In the genomic region with DNA sequence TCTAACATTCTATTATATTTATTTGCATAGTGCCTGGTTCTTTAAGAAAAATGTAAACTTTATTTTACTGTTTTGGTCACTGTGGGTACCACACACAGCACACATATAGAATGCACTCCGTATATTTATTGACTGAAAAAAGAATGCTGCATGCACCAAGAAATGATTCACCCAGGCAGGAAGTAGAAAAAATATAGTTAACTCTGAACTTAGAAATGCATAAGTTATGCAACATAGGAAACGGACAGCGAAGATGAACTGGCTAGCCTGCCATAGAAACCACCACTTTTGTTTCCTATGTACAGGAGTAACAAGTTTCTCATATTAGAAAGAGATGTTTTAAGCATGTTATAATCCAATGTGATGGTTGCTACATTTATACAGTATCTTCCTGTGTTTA, we compare ENCODE assay signal across 15 cellular contexts.
"Had no signal": no experiment of that assay in that cellular context is flagged by ENCODE, and none has a peak within 500 bp of the region (broad histone marks: within the 10 kb centered on the region; RNA-seq: fewer than 3 reads in every experiment).

No MANE protein-coding gene starts in this region.

- H3K27me3 Mint-ChIP-seq: activated CD8-positive, alpha-beta memory T cell treated with anti-CD3 and anti-CD28 coated beads, Interleukin-2, amount 10 ng/mL, durations not matched to agents 7 days and 5 days; activated T-cell treated with anti-CD3 and anti-CD28 coated beads, Interleukin-2, amount 50 U/mL, for 24 hours; progenitor cell of endocrine pancreas had no signal

- H3K27ac Mint-ChIP-seq: activated CD8-positive, alpha-beta memory T cell treated with anti-CD3 and anti-CD28 coated beads, Interleukin-2, amount 10 ng/mL, durations not matched to agents 7 days and 5 days; activated naive CD4-positive, alpha-beta T cell treated with anti-CD3 and anti-CD28 coated beads, Interleukin-2, amount 50 U/mL, for 72 hours; activated T-cell treated with anti-CD3 and anti-CD28 coated beads, Interleukin-2, amount 50 U/mL, for 24 hours; nephron; progenitor cell of endocrine pancreas; stimulated activated effector memory CD8-positive, alpha-beta T cell treated with anti-CD3 and anti-CD28 coated beads, Interleukin-12 subunit alpha, Interleukin-12 subunit beta, amount 100 ng/mL, for 72 hours had no signal

- H3K36me3 Mint-ChIP-seq: activated CD8-positive, alpha-beta memory T cell treated with anti-CD3 and anti-CD28 coated beads, Interleukin-2, amount 10 ng/mL, durations not matched to agents 7 days and 5 days; activated naive CD4-positive, alpha-beta T cell treated with anti-CD3 and anti-CD28 coated beads, Interleukin-2, amount 50 U/mL, for 72 hours; stimulated activated effector memory CD8-positive, alpha-beta T cell treated with anti-CD3 and anti-CD28 coated beads, Interleukin-12 subunit alpha, Interleukin-12 subunit beta, amount 100 ng/mL, for 72 hours had no signal

- ATAC-seq: activated CD4-positive, CD25-positive, alpha-beta regulatory T cell treated with anti-CD3 and anti-CD28 coated beads, Interleukin-2, amount 50 U/mL, for 24 hours; activated CD8-positive, alpha-beta memory T cell treated with anti-CD3 and anti-CD28 coated beads, Interleukin-2, amount 10 ng/mL, durations not matched to agents 7 days and 5 days; activated naive CD4-positive, alpha-beta T cell treated with anti-CD3 and anti-CD28 coated beads, Interleukin-2, amount 50 U/mL, for 72 hours; heart left ventricle; left lobe of liver; right cardiac atrium; stimulated activated effector memory CD8-positive, alpha-beta T cell treated with anti-CD3 and anti-CD28 coated beads, Interleukin-12 subunit alpha, Interleukin-12 subunit beta, amount 100 ng/mL, for 72 hours had no signal

- H3K4me3 Mint-ChIP-seq: activated CD8-positive, alpha-beta memory T cell treated with anti-CD3 and anti-CD28 coated beads, Interleukin-2, amount 10 ng/mL, durations not matched to agents 7 days and 5 days; activated T-cell treated with anti-CD3 and anti-CD28 coated beads, Interleukin-2, amount 50 U/mL, for 24 hours; nephron; stimulated activated effector memory CD8-positive, alpha-beta T cell treated with anti-CD3 and anti-CD28 coated beads, Interleukin-12 subunit alpha, Interleukin-12 subunit beta, amount 100 ng/mL, for 72 hours had no signal

- H3K4me1 Mint-ChIP-seq: activated CD8-positive, alpha-beta memory T cell treated with anti-CD3 and anti-CD28 coated beads, Interleukin-2, amount 10 ng/mL, durations not matched to agents 7 days and 5 days; nephron; stimulated activated effector memory CD8-positive, alpha-beta T cell treated with anti-CD3 and anti-CD28 coated beads, Interleukin-12 subunit alpha, Interleukin-12 subunit beta, amount 100 ng/mL, for 72 hours had no signal

- DNase-seq: activated CD4-positive, alpha-beta T cell treated with anti-CD3 and anti-CD28 coated beads, Interleukin-2, amount 50 U/mL, for 48 hours; activated CD8-positive, alpha-beta memory T cell treated with anti-CD3 and anti-CD28 coated beads, Interleukin-2, amount 10 ng/mL, durations not matched to agents 7 days and 5 days; activated effector memory CD4-positive, alpha-beta T cell treated with anti-CD3 and anti-CD28 coated beads, Interleukin-2, amount 50 U/mL, for 16 hours; activated T-cell treated with anti-CD3 and anti-CD28 coated beads, Interleukin-2, amount 50 U/mL, for 24 hours; amygdala; brain microvascular endothelial cell; heart left ventricle; occipital lobe; right cardiac atrium had no signal
